ENCODE assay signal across 2 cellular contexts in the genomic region with DNA sequence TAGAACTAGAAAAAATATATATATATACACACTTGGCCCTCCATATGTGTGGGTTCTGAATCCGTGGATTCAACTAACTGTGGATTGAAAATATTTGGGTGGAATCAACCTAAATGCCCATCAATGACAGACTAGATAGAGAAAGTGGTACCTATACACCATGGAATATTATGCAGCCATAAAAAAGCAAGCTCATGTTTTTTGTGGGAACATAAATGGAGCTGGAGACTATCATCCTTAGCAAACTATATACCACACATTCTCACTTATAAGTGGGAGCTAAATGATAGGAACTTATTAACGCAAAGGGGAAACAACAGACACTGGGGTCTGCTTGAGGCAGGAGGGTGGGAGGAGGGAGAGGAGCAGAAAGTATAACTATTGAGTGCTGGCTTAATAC.
A peak's percentile ranks its signal among the peaks of the same experiment; 100 is the strongest.
TF ChIP-seq lines count a peak whose summit lies in the region.

No MANE protein-coding gene starts in this region.

TF ChIP-seq in HEK293, 187 proteins besides CTCF, POLR2A, EP300 and RAD21:
- TF ChIP-seq ZNF146 (tag by site-specific recombination; IDR thresholded peaks at IDR 0.05) (peak; percentile 66; the same call in 1 of the 2 replicates), ZNF585B (tag by site-specific recombination; IDR thresholded peaks at IDR 0.05) (no peak), ZNF416 (tag by site-specific recombination; IDR thresholded peaks at IDR 0.05) (no peak)
TF ChIP-seq in HEK293: peak in this region for 1.

TF ChIP-seq in K562, 482 proteins besides CTCF, POLR2A, EP300 and RAD21:
- peak; percentile 72 for TF ChIP-seq ZNF146 (CRISPR knock-in tag; IDR thresholded peaks at IDR 0.05; ENCODE audit: unreplicated experiment)
- TF ChIP-seq RBM25 (IDR thresholded peaks at IDR 0.05; ENCODE audit: low read depth, low read length, severe bottlenecking) = peak; percentile 24
- TF ChIP-seq ZNF316 (IDR thresholded peaks at IDR 0.05) = 0 out of 2 replicates have a peak, but pooled peaks have one; percentile 18
- no peak for TF ChIP-seq NFE2 (IDR thresholded peaks at IDR 0.05; ENCODE audit: low read depth)
